ENCODE assay signal across 18 cellular contexts in genomic region chr5:96149021-96149420, GRCh38.
DNase-seq lines count a peak whose midpoint lies in the region; FAIRE-seq and TF ChIP-seq lines count a peak whose summit lies in the region.
"Had no signal": no experiment of that assay in that cellular context is flagged by ENCODE, and none has a peak within 500 bp of the region (broad histone marks: within the 10 kb centered on the region; RNA-seq: fewer than 3 reads in every experiment).

No MANE protein-coding gene starts in this region.

- H3K9me3 Mint-ChIP-seq in astrocyte (ENCODE audit: unreplicated experiment) = no peaks in the 10 kb centered on the region
- H3K9me3 Mint-ChIP-seq: CD8-positive, alpha-beta memory T cell had no signal

- no peak for DNase-seq in GM23248
- no peak for DNase-seq in astrocyte (ENCODE audit: low read depth)
- DNase-seq in esophagus squamous epithelium (lab: John Stamatoyannopoulos, UW) = no peak
- DNase-seq in T-helper 2 cell = no peak
- DNase-seq in thyroid gland = no peak
- no peak for DNase-seq in ovary
- DNase-seq: CD8-positive, alpha-beta memory T cell; DMS53; NCI-H1417 treated with DMSO at 0.1 percent for 48 hours; NCI-H187 treated with DMSO at 0.1 percent for 48 hours; NCI-H524; NCI-H82; OCI-M1 had no signal

- H3K9me3 ChIP-seq in GM23248 (ENCODE audit: low read depth) (no peaks in the 10 kb centered on the region), astrocyte (ENCODE audit: insufficient read depth, low read depth, low read length) (no peaks in the 10 kb centered on the region), esophagus squamous epithelium (no peaks in the 10 kb centered on the region), thyroid gland (no peaks in the 10 kb centered on the region), ovary (no peaks in the 10 kb centered on the region)
- H3K9me3 ChIP-seq: BLaER1 treated with 17β-estradiol and CSF1 and Interleukin-3, amounts not matched to agents 10 nM and 100 nM had no signal

- intact Hi-C loops in esophagus squamous epithelium (cut with DNase I) = no loop called here
- intact Hi-C loops in thyroid gland (cut with DNase I) = no loop called here
- intact Hi-C loops in ovary (cut with DNase I) = no loop called here

- no peaks in the 10 kb centered on the region for H3K9me2 ChIP-seq in GM23248 (ENCODE audit: insufficient read depth)

- TF ChIP-seq CTCF in astrocyte (IDR thresholded peaks at IDR 0.05; ENCODE audit: insufficient read depth, low read depth, low read length) (no peak), esophagus squamous epithelium (IDR thresholded peaks at IDR 0.05) (no peak), thyroid gland (IDR thresholded peaks at IDR 0.05) (no peak), ovary (IDR thresholded peaks at IDR 0.05) (no peak)

- H3K4me3 ChIP-seq in GM23248 = no peak overlapping the region
- no peak overlapping the region for H3K4me3 ChIP-seq in astrocyte (ENCODE audit: insufficient read depth, low read depth, low read length)
- H3K4me3 ChIP-seq in esophagus squamous epithelium = no peak overlapping the region
- H3K4me3 ChIP-seq in skin epidermis = no peak overlapping the region
- H3K4me3 ChIP-seq in thyroid gland (replicated peaks in 1 of 3) = no peak overlapping the region
- no peak overlapping the region for H3K4me3 ChIP-seq in ovary
- H3K4me3 ChIP-seq: BLaER1 treated with 17β-estradiol and CSF1 and Interleukin-3, amounts not matched to agents 10 nM and 100 nM; GM12878 had no signal

- H3K9ac ChIP-seq in GM23248 (no peak overlapping the region), astrocyte (ENCODE audit: low read length) (no peak overlapping the region)
- H3K9ac ChIP-seq: BLaER1 treated with 17β-estradiol and CSF1 and Interleukin-3, amounts not matched to agents 10 nM and 100 nM; KMS-11 had no signal

- 95 to 96% methylated on average over 2 of the region's 2 CpGs for whole genome bisulfite sequencing in GM23248 (ENCODE audit: low coverage in 1 of 2, low lambda C conversion rate in 2 of 2, missing lambda C conversion rate in 2 of 2), 2 experiments
- 61 to 69% methylated on average over 2 of the region's 2 CpGs for WGBS in esophagus squamous epithelium, 2 donors
- 85 to 86% methylated on average over 2 of the region's 2 CpGs for WGBS in thyroid gland, 2 donors
- 95 to 98% (median 96%) methylated on average over 2 of the region's 2 CpGs for WGBS in ovary, 3 donors

- H3K79me2 ChIP-seq in GM23248 (ENCODE audit: insufficient read depth) = no peaks in the 10 kb centered on the region
- H3K79me2 ChIP-seq in astrocyte (ENCODE audit: insufficient read depth, low read length) = no peaks in the 10 kb centered on the region

- H3K27ac Mint-ChIP-seq in astrocyte (ENCODE audit: unreplicated experiment) = peak overlapping the region; percentile 41
- H3K27ac Mint-ChIP-seq: CD8-positive, alpha-beta memory T cell had no signal

- no peak overlapping the region for H3K4me3 Mint-ChIP-seq in astrocyte (ENCODE audit: unreplicated experiment)
- H3K4me3 Mint-ChIP-seq: CD8-positive, alpha-beta memory T cell had no signal

- no peaks in the 10 kb centered on the region for H3K27me3 Mint-ChIP-seq in astrocyte (ENCODE audit: low read depth, unreplicated experiment)

- H4K20me1 ChIP-seq in GM23248 (ENCODE audit: insufficient read depth) (no peaks in the 10 kb centered on the region), astrocyte (ENCODE audit: insufficient read depth, low read length) (no peaks in the 10 kb centered on the region)
- H4K20me1 ChIP-seq: BLaER1 treated with 17β-estradiol and CSF1 and Interleukin-3, amounts not matched to agents 10 nM and 100 nM had no signal

- no peak for TF ChIP-seq EP300 in ovary (IDR thresholded peaks at IDR 0.05)

- H3K4me2 ChIP-seq in GM23248 (ENCODE audit: unreplicated experiment) = no peak overlapping the region
- no peak overlapping the region for H3K4me2 ChIP-seq in astrocyte (ENCODE audit: low read length)
- H3K4me2 ChIP-seq: KMS-11 had no signal

- H3K4me1 ChIP-seq in GM23248 (ENCODE audit: insufficient read depth) = peaks cover 24% of the 10 kb centered on the region
- no peaks in the 10 kb centered on the region for H3K4me1 ChIP-seq in astrocyte (ENCODE audit: insufficient read depth, low read length)
- H3K4me1 ChIP-seq in esophagus squamous epithelium = peaks cover 8 to 83% (median 25%) of the 10 kb centered on the region in 3 donors
- H3K4me1 ChIP-seq in thyroid gland = no peaks in the 10 kb centered on the region
- H3K4me1 ChIP-seq in ovary (ENCODE audit: insufficient read depth) = no peaks in the 10 kb centered on the region

- no peak for TF ChIP-seq POLR2A in esophagus squamous epithelium (IDR thresholded peaks at IDR 0.05)
- TF ChIP-seq POLR2A in thyroid gland (IDR thresholded peaks at IDR 0.05) = no peak
- no peak for TF ChIP-seq POLR2A in ovary (IDR thresholded peaks at IDR 0.05)

- FAIRE-seq in astrocyte (lab: Jason Lieb, UNC) = no peak
- FAIRE-seq: GM12878, H1 had no signal

- H3K36me3 Mint-ChIP-seq in astrocyte (ENCODE audit: low read depth, unreplicated experiment) = no peaks in the 10 kb centered on the region
- H3K36me3 Mint-ChIP-seq: CD8-positive, alpha-beta memory T cell had no signal

- H3K36me3 ChIP-seq in GM23248 (ENCODE audit: low read depth) (no peaks in the 10 kb centered on the region), astrocyte (ENCODE audit: insufficient read depth, low read length) (no peaks in the 10 kb centered on the region), esophagus squamous epithelium (no peaks in the 10 kb centered on the region), thyroid gland (no peaks in the 10 kb centered on the region), ovary (no peaks in the 10 kb centered on the region)
- H3K36me3 ChIP-seq: BLaER1 treated with 17β-estradiol and CSF1 and Interleukin-3, amounts not matched to agents 10 nM and 100 nM had no signal

- peaks cover 18% of the 10 kb centered on the region for H3F3A ChIP-seq in GM23248 (ENCODE audit: insufficient read depth)

- H2AFZ ChIP-seq in GM23248 (no peak overlapping the region), astrocyte (ENCODE audit: low read depth, low read length) (no peak overlapping the region)

- peaks cover 24% of the 10 kb centered on the region for H3K4me1 Mint-ChIP-seq in astrocyte (ENCODE audit: low read depth, unreplicated experiment)
- H3K4me1 Mint-ChIP-seq: CD8-positive, alpha-beta memory T cell had no signal

- in situ Hi-C loops in GM23248 (cut with MboI) = no loop called here

- H3K27me3 ChIP-seq in GM23248 (replicated peaks; ENCODE audit: insufficient read depth) (no peaks in the 10 kb centered on the region), astrocyte (ENCODE audit: insufficient read depth, low read length) (no peaks in the 10 kb centered on the region), esophagus squamous epithelium (no peaks in the 10 kb centered on the region), thyroid gland (no peaks in the 10 kb centered on the region), ovary (no peaks in the 10 kb centered on the region)
- H3K27me3 ChIP-seq: BLaER1 treated with 17β-estradiol and CSF1 and Interleukin-3, amounts not matched to agents 10 nM and 100 nM had no signal

- H3K27ac ChIP-seq in GM23248 (peak overlapping the region; percentile 48), astrocyte (ENCODE audit: low read depth, low read length) (no peak overlapping the region), esophagus squamous epithelium (peak overlapping the region; percentile 69 to 82 (median 78)), skin epidermis (peak overlapping the region in 12 of 21 experiments; percentile 15 to 82 (median 66)), thyroid gland (no peak overlapping the region), ovary (no peak overlapping the region)
- H3K27ac ChIP-seq: BLaER1 treated with 17β-estradiol and CSF1 and Interleukin-3, amounts not matched to agents 10 nM and 100 nM; KMS-11 had no signal

Comparison
In these comparisons a context has a peak if more than half of its experiments do, and no peak if none do; other contexts are left out.
1. H3K27ac ChIP-seq: peak in GM23248 (single experiment), esophagus squamous epithelium (4 of 4) and skin epidermis (12 of 21); none in astrocyte (single experiment), thyroid gland (0 of 3) and ovary (0 of 2).